ENCODE assay signal across 1 cellular context in the genomic region with DNA sequence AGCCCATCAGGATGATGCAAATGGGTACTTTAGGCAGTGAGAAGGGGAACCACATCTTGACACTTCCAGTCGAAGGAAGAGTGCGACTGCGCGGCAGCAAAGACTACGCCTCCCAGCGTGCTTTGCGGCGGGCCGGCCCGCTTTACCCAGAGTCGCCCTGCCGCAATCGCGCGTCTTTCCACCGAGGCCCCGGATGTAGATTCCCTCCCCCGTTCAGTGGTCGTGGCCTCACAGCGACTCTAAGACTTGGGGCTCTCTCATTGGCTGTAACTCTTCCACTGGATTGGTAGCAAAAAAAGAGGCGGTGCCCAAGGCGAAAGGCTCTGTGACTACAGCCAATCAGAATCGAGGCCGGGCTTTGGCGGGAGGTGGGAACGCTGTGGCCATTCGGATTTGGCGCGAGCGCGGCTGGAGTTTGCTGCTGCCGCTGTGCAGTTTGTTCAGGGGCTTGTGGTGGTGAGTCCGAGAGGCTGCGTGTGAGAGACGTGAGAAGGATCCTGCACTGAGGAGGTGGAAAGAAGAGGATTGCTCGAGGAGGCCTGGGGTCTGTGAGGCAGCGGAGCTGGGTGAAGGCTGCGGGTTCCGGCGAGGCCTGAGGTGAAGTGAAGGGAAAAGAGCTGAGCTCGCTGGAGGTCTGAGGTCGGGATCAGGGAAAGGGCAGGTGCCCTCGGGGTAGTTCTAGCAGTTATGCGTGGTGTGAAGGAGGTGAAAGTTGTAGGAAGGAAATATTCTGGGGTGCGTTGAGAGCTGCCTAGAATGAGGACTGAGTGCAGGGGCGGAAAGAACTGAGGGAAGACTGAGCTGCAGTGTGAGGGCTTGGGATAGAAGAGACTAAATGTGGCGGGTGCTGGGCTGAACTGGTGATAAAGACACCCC.
TF ChIP-seq lines count a peak whose summit lies in the region.

Gene CDC6, plus strand, starts transcription at position 386 of the 876 bp plus-strand sequence. CDS start 1,542 bp downstream, outside the sequence.

TF ChIP-seq in K562, 482 proteins besides CTCF, POLR2A, EP300 and RAD21 (continued from another document and continues in another):
- TF ChIP-seq, protein P1, sequence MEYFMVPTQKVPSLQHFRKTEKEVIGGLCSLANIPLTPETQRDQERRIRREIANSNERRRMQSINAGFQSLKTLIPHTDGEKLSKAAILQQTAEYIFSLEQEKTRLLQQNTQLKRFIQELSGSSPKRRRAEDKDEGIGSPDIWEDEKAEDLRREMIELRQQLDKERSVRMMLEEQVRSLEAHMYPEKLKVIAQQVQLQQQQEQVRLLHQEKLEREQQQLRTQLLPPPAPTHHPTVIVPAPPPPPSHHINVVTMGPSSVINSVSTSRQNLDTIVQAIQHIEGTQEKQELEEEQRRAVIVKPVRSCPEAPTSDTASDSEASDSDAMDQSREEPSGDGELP (CRISPR knock-in tag; IDR thresholded peaks at IDR 0.05; ENCODE audit: borderline replicate concordance): peak; percentile 68; the same call in 1 of the 2 replicates
- 0 out of 2 replicates have a peak, but pooled peaks have one; percentile 22 for TF ChIP-seq HDAC8 (tag; IDR thresholded peaks at IDR 0.05)
- TF ChIP-seq ZNF12 (CRISPR knock-in tag; IDR thresholded peaks at IDR 0.05): no peak
- peak; percentile 94 for TF ChIP-seq POLR2H (tag; IDR thresholded peaks at IDR 0.05; ENCODE audit: low read depth)
- no peak for TF ChIP-seq ZNF197 (CRISPR knock-in tag; IDR thresholded peaks at IDR 0.05; ENCODE audit: low read depth)
- TF ChIP-seq CBFA2T2 (conservative IDR thresholded peaks at IDR 0.05): no peak
- TF ChIP-seq SIN3B (IDR thresholded peaks at IDR 0.05; ENCODE audit: low read depth): peak; percentile 67; the same call in 1 of the 2 replicates
- peak; percentile 88 for TF ChIP-seq RBM22 (IDR thresholded peaks at IDR 0.05; ENCODE audit: low read depth, low read length, poor library complexity, severe bottlenecking)
- TF ChIP-seq ZBTB43 (CRISPR knock-in tag; IDR thresholded peaks at IDR 0.05): no peak
- no peak for TF ChIP-seq NR4A1 (CRISPR knock-in tag; IDR thresholded peaks at IDR 0.05)
- no peak for TF ChIP-seq NR4A1 (tag; IDR thresholded peaks at IDR 0.05)
- TF ChIP-seq SUPT5H (IDR thresholded peaks at IDR 0.05): peak; percentile 99
- no peak for TF ChIP-seq NFE2 (IDR thresholded peaks at IDR 0.05; ENCODE audit: low read depth)
- TF ChIP-seq ESRRB (CRISPR knock-in tag; IDR thresholded peaks at IDR 0.05; ENCODE audit: borderline replicate concordance): no peak
- no peak for TF ChIP-seq PTTG1 (tag; IDR thresholded peaks at IDR 0.05; ENCODE audit: low read depth)
- TF ChIP-seq JUN (IDR thresholded peaks at IDR 0.05; ENCODE audit: borderline replicate concordance, low read depth, low read length): no peak
- no peak for TF ChIP-seq JUN (CRISPR knock-in tag; IDR thresholded peaks at IDR 0.05; ENCODE audit: borderline replicate concordance)
- TF ChIP-seq POLR2AphosphoS2 (IDR thresholded peaks at IDR 0.05; ENCODE audit: low read length): peak; percentile 81; the same call in 1 of the 2 replicates
- peak; percentile 26 for TF ChIP-seq SP2 (IDR thresholded peaks at IDR 0.05; ENCODE audit: extremely low read depth, low read depth, low read length, poor library complexity, severe bottlenecking)
- no peak for TF ChIP-seq NR3C1 (CRISPR knock-in tag; IDR thresholded peaks at IDR 0.05)
- peak; percentile 54; the same call in 1 of the 2 replicates for TF ChIP-seq ESRRA (IDR thresholded peaks at IDR 0.05; ENCODE audit: borderline replicate concordance, low read depth)
- TF ChIP-seq HLTF (IDR thresholded peaks at IDR 0.05): 0 out of 2 replicates have a peak, but pooled peaks have one; percentile 68
- peak; percentile 68 for TF ChIP-seq C11orf30 (IDR thresholded peaks at IDR 0.05; ENCODE audit: low read depth)
- peak in 1 of 2 experiments; percentile 66; a peak in 1 of 4 replicates for TF ChIP-seq ARNT (IDR thresholded peaks at IDR 0.05)
- peak; percentile 76 for TF ChIP-seq ASH1L (IDR thresholded peaks at IDR 0.05; ENCODE audit: borderline replicate concordance, low read depth, partially characterized antibody)
- 0 out of 2 replicates have a peak, but pooled peaks have one; percentile 48 for TF ChIP-seq CHCHD3 (CRISPR knock-in tag; IDR thresholded peaks at IDR 0.05)
- TF ChIP-seq ATF7 (IDR thresholded peaks at IDR 0.05): peak; percentile 78
- peak; percentile 95 for TF ChIP-seq E2F1 (CRISPR knock-in tag; IDR thresholded peaks at IDR 0.05)
- TF ChIP-seq ZBTB1 (CRISPR knock-in tag; IDR thresholded peaks at IDR 0.05; ENCODE audit: borderline replicate concordance, low read depth): no peak
- TF ChIP-seq, protein P2, sequence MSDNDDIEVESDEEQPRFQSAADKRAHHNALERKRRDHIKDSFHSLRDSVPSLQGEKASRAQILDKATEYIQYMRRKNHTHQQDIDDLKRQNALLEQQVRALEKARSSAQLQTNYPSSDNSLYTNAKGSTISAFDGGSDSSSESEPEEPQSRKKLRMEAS (CRISPR knock-in tag; IDR thresholded peaks at IDR 0.05): peak; percentile 72
- TF ChIP-seq ZNF445 (CRISPR knock-in tag; IDR thresholded peaks at IDR 0.05; ENCODE audit: low read depth): no peak
- TF ChIP-seq ZBED1 (IDR thresholded peaks at IDR 0.05): peak; percentile 18; the same call in 1 of the 2 replicates
- no peak for TF ChIP-seq ZNF175 (CRISPR knock-in tag; IDR thresholded peaks at IDR 0.05; ENCODE audit: low read depth)
- TF ChIP-seq HDAC3 (IDR thresholded peaks at IDR 0.05; ENCODE audit: borderline replicate concordance, partially characterized antibody): no peak
- TF ChIP-seq, protein P3, sequence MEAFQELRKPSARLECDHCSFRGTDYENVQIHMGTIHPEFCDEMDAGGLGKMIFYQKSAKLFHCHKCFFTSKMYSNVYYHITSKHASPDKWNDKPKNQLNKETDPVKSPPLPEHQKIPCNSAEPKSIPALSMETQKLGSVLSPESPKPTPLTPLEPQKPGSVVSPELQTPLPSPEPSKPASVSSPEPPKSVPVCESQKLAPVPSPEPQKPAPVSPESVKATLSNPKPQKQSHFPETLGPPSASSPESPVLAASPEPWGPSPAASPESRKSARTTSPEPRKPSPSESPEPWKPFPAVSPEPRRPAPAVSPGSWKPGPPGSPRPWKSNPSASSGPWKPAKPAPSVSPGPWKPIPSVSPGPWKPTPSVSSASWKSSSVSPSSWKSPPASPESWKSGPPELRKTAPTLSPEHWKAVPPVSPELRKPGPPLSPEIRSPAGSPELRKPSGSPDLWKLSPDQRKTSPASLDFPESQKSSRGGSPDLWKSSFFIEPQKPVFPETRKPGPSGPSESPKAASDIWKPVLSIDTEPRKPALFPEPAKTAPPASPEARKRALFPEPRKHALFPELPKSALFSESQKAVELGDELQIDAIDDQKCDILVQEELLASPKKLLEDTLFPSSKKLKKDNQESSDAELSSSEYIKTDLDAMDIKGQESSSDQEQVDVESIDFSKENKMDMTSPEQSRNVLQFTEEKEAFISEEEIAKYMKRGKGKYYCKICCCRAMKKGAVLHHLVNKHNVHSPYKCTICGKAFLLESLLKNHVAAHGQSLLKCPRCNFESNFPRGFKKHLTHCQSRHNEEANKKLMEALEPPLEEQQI (IDR thresholded peaks at IDR 0.05): no peak
- peak; percentile 82 for TF ChIP-seq CREB1 (IDR thresholded peaks at IDR 0.05)
- peak; percentile 77 for TF ChIP-seq CREB1 (CRISPR knock-in tag; IDR thresholded peaks at IDR 0.05)
- TF ChIP-seq, protein P4, sequence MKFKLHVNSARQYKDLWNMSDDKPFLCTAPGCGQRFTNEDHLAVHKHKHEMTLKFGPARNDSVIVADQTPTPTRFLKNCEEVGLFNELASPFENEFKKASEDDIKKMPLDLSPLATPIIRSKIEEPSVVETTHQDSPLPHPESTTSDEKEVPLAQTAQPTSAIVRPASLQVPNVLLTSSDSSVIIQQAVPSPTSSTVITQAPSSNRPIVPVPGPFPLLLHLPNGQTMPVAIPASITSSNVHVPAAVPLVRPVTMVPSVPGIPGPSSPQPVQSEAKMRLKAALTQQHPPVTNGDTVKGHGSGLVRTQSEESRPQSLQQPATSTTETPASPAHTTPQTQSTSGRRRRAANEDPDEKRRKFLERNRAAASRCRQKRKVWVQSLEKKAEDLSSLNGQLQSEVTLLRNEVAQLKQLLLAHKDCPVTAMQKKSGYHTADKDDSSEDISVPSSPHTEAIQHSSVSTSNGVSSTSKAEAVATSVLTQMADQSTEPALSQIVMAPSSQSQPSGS (CRISPR knock-in tag; IDR thresholded peaks at IDR 0.05): no peak
- TF ChIP-seq MBD2 (IDR thresholded peaks at IDR 0.05; ENCODE audit: borderline replicate concordance, low read depth): peak; percentile 87
- TF ChIP-seq POLR2AphosphoS5 (IDR thresholded peaks at IDR 0.05; ENCODE audit: control insufficient read depth, insufficient read depth, low read depth, low read length): peak; percentile 97
- TF ChIP-seq, protein P5, sequence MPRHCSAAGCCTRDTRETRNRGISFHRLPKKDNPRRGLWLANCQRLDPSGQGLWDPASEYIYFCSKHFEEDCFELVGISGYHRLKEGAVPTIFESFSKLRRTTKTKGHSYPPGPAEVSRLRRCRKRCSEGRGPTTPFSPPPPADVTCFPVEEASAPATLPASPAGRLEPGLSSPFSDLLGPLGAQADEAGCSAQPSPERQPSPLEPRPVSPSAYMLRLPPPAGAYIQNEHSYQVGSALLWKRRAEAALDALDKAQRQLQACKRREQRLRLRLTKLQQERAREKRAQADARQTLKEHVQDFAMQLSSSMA (CRISPR knock-in tag; IDR thresholded peaks at IDR 0.05): no peak
- no peak for TF ChIP-seq CEBPB (tag; IDR thresholded peaks at IDR 0.05)
- TF ChIP-seq RBFOX2 (IDR thresholded peaks at IDR 0.05; ENCODE audit: low read depth, low read length): peak; percentile 100
- no peak for TF ChIP-seq ARID1B (IDR thresholded peaks at IDR 0.05)
- TF ChIP-seq XRCC5 (IDR thresholded peaks at IDR 0.05; ENCODE audit: low read depth, low read length): 0 out of 2 replicates have a peak, but pooled peaks have one; percentile 15
- TF ChIP-seq PHF20 (IDR thresholded peaks at IDR 0.05; ENCODE audit: partially characterized antibody): peak; percentile 52
- no peak for TF ChIP-seq MXD1 (CRISPR knock-in tag; IDR thresholded peaks at IDR 0.05; ENCODE audit: borderline replicate concordance, poor library complexity, severe bottlenecking)
- no peak for TF ChIP-seq ZBTB26 (CRISPR knock-in tag; IDR thresholded peaks at IDR 0.05)
- no peak for TF ChIP-seq HDAC6 (IDR thresholded peaks at IDR 0.05; ENCODE audit: low read depth, low read length)
- 0 out of 2 replicates have a peak, but pooled peaks have one; percentile 10 for TF ChIP-seq PHF21A (IDR thresholded peaks at IDR 0.05; ENCODE audit: borderline replicate concordance, low read depth)
- no peak for TF ChIP-seq ERF (CRISPR knock-in tag; IDR thresholded peaks at IDR 0.05)
- 0 out of 2 replicates have a peak, but pooled peaks have one; percentile 41 for TF ChIP-seq BRD4 (IDR thresholded peaks at IDR 0.05)
- peak; percentile 84 for TF ChIP-seq FOS (IDR thresholded peaks at IDR 0.05; ENCODE audit: extremely low read depth, insufficient read length)
- no peak for TF ChIP-seq TSC22D4 (tag; IDR thresholded peaks at IDR 0.05)
- TF ChIP-seq BRD9 (IDR thresholded peaks at IDR 0.05; ENCODE audit: low read depth, partially characterized antibody): peak; percentile 65
